10 cellular contexts compared by ENCODE assay signal in the genomic region with DNA sequence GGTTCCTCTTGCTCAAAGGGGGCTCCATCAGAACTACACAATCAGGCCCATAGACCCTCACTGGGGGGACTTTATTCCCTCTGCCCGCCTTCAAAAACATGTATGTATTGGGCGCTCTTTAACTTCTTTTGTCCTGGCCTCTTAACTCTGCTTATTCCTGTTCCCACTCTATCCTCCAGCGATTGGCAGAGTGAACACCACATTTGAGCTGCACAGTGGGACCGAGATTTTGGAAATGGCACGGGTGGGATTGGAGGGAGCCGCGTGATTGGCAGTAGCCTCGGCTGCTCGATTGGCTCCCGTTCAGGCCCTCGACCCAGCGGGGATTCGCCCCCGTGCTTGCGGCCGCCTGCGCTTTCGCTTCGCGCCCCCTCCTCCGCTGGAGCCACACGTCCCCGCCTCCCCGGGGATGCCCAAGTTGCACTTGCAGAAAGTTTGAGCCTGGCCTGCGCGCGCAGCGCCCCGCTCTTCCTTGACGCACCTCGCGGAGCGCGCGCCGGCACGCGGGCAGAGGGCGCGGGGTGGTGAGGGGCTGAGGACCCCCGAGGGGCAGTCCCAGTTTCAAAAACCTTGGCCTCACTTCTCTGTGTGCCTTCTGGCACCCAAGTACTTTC. TPM values are rescaled to one million over a fixed set of nuclear protein-coding genes. Genes with fewer than 3 reads are reported as not detected.
DNase-seq lines count a peak whose midpoint lies in the region; ATAC-seq and TF ChIP-seq lines count a peak whose summit lies in the region.
"Had no signal": no experiment of that assay in that cellular context is flagged by ENCODE, and none has a peak within 500 bp of the region (broad histone marks: within the 10 kb centered on the region; RNA-seq: fewer than 3 reads in every experiment).

ZIC5 (minus strand) TSS at position 192 of the 614 bp plus-strand sequence; CDS start at position 28, 164 bp downstream.

- no peak within 1 kb of the TSS for H3K9ac ChIP-seq in Karpas-422 (ENCODE audit: low read length)

- peaks cover 29% of the 10 kb centered on the region for H3K4me1 Mint-ChIP-seq in activated T-cell treated with anti-CD3 and anti-CD28 coated beads, Interleukin-2, amount 50 U/mL, for 72 hours (ENCODE audit: low read depth)

- no peaks in the 10 kb centered on the region for H3K9me2 ChIP-seq in Karpas-422 (replicated peaks; ENCODE audit: insufficient read depth, low read length)

- peaks cover 81% of the 10 kb centered on the region for H3K27me3 Mint-ChIP-seq in activated T-cell treated with anti-CD3 and anti-CD28 coated beads, Interleukin-2, amount 50 U/mL, for 72 hours (ENCODE audit: low read depth)

- peak within 1 kb of the TSS; percentile 25 to 51 for H3K4me3 Mint-ChIP-seq in activated T-cell treated with anti-CD3 and anti-CD28 coated beads, Interleukin-2, amount 50 U/mL, for 72 hours

- no peak within 1 kb of the TSS for H2AFZ ChIP-seq in Karpas-422 (ENCODE audit: low read length)

- no peak for ATAC-seq in activated T-cell treated with anti-CD3 and anti-CD28 coated beads, Interleukin-2, amount 50 U/mL, for 72 hours (replicated peaks in 1 of 2)
- no peak for ATAC-seq in lower lobe of right lung
- no peak for ATAC-seq in GM18520 (IDR thresholded peaks at IDR 0.05; ENCODE audit: unreplicated experiment)
- ATAC-seq in HG03432 (IDR thresholded peaks at IDR 0.05; ENCODE audit: unreplicated experiment) = no peak
- no peak for ATAC-seq in HG02840 (IDR thresholded peaks at IDR 0.05; ENCODE audit: low FRiP score, unreplicated experiment)
- ATAC-seq: esophagus mucosa had no signal

- H3K36me3 ChIP-seq in HAP-1 (replicated peaks) (0 out of 2 replicates have a peak, but pooled peaks cover 6% of the 10 kb centered on the region), lower lobe of right lung (no peaks in the 10 kb centered on the region), Karpas-422 (ENCODE audit: insufficient read depth, low read length) (no peaks in the 10 kb centered on the region)

- no peak for TF ChIP-seq CTCF in lower lobe of right lung (IDR thresholded peaks at IDR 0.05)

- peaks cover 12% of the 10 kb centered on the region; the same call in 1 of the 2 replicates for H3K4me1 ChIP-seq in HAP-1
- H3K4me1 ChIP-seq in lower lobe of right lung = peaks cover 34% of the 10 kb centered on the region
- H3K4me1 ChIP-seq in Karpas-422 (ENCODE audit: low read length) = no peaks in the 10 kb centered on the region

- intact Hi-C loops in lower lobe of right lung (cut with DNase I) = no loop called here

- in situ Hi-C loops in HAP-1 (cut with MboI; ENCODE audit: low sequenced_read_pairs) = no loop called here

- H3K27ac ChIP-seq in lower lobe of right lung (no peak within 1 kb of the TSS), Karpas-422 (ENCODE audit: low read length) (no peak within 1 kb of the TSS)

- H3K36me3 Mint-ChIP-seq in activated T-cell treated with anti-CD3 and anti-CD28 coated beads, Interleukin-2, amount 50 U/mL, for 72 hours (ENCODE audit: insufficient read depth in 2 of 2) = peaks cover 11 to 15% of the 10 kb centered on the region in 2 donors

- H3K4me2 ChIP-seq in Karpas-422 (ENCODE audit: low read depth, low read length, poor library complexity, severe bottlenecking) = no peak within 1 kb of the TSS

- no peaks in the 10 kb centered on the region for H3K9me3 ChIP-seq in HAP-1
- H3K9me3 ChIP-seq in lower lobe of right lung = no peaks in the 10 kb centered on the region
- no peaks in the 10 kb centered on the region for H3K9me3 ChIP-seq in Karpas-422 (ENCODE audit: low read length)

- no peaks in the 10 kb centered on the region for H4K20me1 ChIP-seq in Karpas-422 (ENCODE audit: insufficient read depth, low read depth, low read length)

- peak within 1 kb of the TSS; percentile 31 for H3K4me3 ChIP-seq in HAP-1
- peak within 1 kb of the TSS; percentile 19 for H3K4me3 ChIP-seq in lower lobe of right lung
- H3K4me3 ChIP-seq in Karpas-422 (ENCODE audit: low read length) = no peak within 1 kb of the TSS

- H3K27me3 ChIP-seq in HAP-1 (ENCODE audit: low read depth) = no peaks in the 10 kb centered on the region
- peaks cover 96% of the 10 kb centered on the region for H3K27me3 ChIP-seq in lower lobe of right lung (ENCODE audit: low read depth)
- H3K27me3 ChIP-seq in Karpas-422 (ENCODE audit: low read length) = no peaks in the 10 kb centered on the region

- DNase-seq in Ammon's horn (ENCODE audit: low spot score) (peak; percentile 65), HAP-1 (ENCODE audit: low spot score in 2 of 2) (peak in 1 of 2 experiments; percentile 10), lower lobe of right lung (no peak), Karpas-422 (no peak)
- DNase-seq in activated T-cell treated with anti-CD3 and anti-CD28 coated beads, Interleukin-2, amount 50 U/mL, for 72 hours = no peak
- DNase-seq: activated CD4-positive, CD25-positive, alpha-beta regulatory T cell had no signal

- H3K9me3 Mint-ChIP-seq in activated T-cell treated with anti-CD3 and anti-CD28 coated beads, Interleukin-2, amount 50 U/mL, for 72 hours = no peaks in the 10 kb centered on the region

- H3K27ac Mint-ChIP-seq in activated T-cell treated with anti-CD3 and anti-CD28 coated beads, Interleukin-2, amount 50 U/mL, for 72 hours = peak within 1 kb of the TSS; percentile 76

- H3K79me2 ChIP-seq in Karpas-422 (ENCODE audit: low read length) = no peaks in the 10 kb centered on the region

RNA-seq across cellular contexts. Expression of gene ZIC5, which starts in this region (rescaled TPM):
- not detected for total RNA-seq in activated T-cell treated with anti-CD3 and anti-CD28 coated beads, Interleukin-2, amount 50 U/mL, for 72 hours
- not detected for total RNA-seq in lower lobe of right lung
- total RNA-seq in Karpas-422 (2014; rRNA removed; shearing (Covaris generic); ENCODE audit: low replicate concordance) = not detected in 2 replicates
- total RNA-seq: esophagus mucosa had no signal
